9 cellular contexts compared by ENCODE assay signal in the genomic region with DNA sequence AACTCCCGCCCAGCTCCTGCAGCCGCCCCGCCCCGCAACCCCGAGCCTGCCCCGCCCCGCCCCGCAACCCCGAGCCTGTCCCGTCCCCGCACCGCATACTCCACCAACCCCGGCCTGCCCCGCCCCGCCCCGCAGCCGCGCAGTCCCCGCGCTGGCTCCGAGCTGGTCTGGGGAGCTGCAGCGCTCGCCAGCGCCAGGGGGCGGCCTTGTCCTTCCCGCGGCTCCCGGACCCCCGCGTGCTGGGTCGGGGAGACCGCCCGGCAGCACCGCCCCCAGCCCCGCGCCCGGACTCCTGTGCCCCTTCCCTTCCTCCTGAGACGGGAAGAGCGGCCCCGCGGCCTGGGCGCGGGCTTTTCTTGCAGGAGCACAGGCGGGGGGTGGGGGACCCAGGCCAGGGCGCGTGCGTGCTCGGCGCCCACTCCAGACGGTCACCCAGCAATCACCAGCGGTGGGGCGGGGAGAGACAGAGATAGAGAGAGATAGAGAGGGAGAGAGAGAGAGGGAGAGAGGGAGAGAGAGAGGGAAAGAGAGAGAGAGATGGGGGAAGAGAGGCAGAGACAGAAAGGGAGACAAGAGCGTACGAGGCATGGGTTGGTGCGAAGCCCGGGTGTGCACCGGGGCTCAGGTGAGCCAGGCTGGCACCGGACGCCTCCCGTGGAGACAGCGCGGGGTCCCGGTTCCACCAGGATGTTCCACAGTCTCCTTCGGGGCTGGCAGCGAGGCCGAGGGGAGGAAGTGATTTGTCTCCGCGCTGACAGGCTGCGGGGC. TPM values are rescaled to one million over a fixed set of nuclear protein-coding genes. Genes with fewer than 3 reads are reported as not detected.
DNase-seq lines count a peak whose midpoint lies in the region; ATAC-seq, FAIRE-seq and TF ChIP-seq lines count a peak whose summit lies in the region.
"Had no signal": no experiment of that assay in that cellular context is flagged by ENCODE, and none has a peak within 500 bp of the region (broad histone marks: within the 10 kb centered on the region; RNA-seq: fewer than 3 reads in every experiment).

No MANE protein-coding gene starts in this region.

- H3K36me3 ChIP-seq in stomach smooth muscle (ENCODE audit: control insufficient read depth in 2 of 2, insufficient read depth in 2 of 2, low read length in 2 of 2), result no peaks in the 10 kb centered on the region
- H3K36me3 ChIP-seq: neutrophil had no signal

- peak; percentile 54; the same call in 1 of the 2 replicates for TF ChIP-seq RAD21 in Ishikawa (IDR thresholded peaks at IDR 0.05; ENCODE audit: low read depth)

- no peaks in the 10 kb centered on the region for H3K9me3 ChIP-seq in stomach smooth muscle (ENCODE audit: control insufficient read depth in 2 of 2, low read length in 2 of 2)
- H3K9me3 ChIP-seq: neutrophil had no signal

- peaks cover 0 to 12% of the 10 kb centered on the region in 2 donors for H3K4me1 Mint-ChIP-seq in immature natural killer cell

- peak; percentile 44 for TF ChIP-seq CTCF in D721Med (IDR thresholded peaks at IDR 0.05; ENCODE audit: insufficient read depth, missing control alignments)

- H3K4me3 Mint-ChIP-seq in immature natural killer cell, result peak overlapping the region in 3 of 5 donors; percentile 35 to 61 (median 49)

- peaks cover 7 to 18% (median 11%) of the 10 kb centered on the region in 3 donors for H3K27me3 Mint-ChIP-seq in immature natural killer cell (ENCODE audit: low read depth in 3 of 3)

- H3K9me3 Mint-ChIP-seq in immature natural killer cell, result no peaks in the 10 kb centered on the region

- peak overlapping the region; percentile 55 to 60 for H3K4me3 ChIP-seq in stomach smooth muscle (ENCODE audit: low read length in 2 of 2)

- H3K4me1 ChIP-seq in stomach smooth muscle (ENCODE audit: control insufficient read depth, insufficient read depth, low read length), result peaks cover 17% of the 10 kb centered on the region

- TF ChIP-seq EP300 in Ishikawa (IDR thresholded peaks at IDR 0.05; ENCODE audit: borderline replicate concordance), result no peak

- no peak overlapping the region for H3K27ac ChIP-seq in stomach smooth muscle (ENCODE audit: low read length)
- H3K27ac ChIP-seq: neutrophil had no signal

- H3K9ac ChIP-seq in stomach smooth muscle (ENCODE audit: low read length in 2 of 2), result no peak overlapping the region

- H3K27ac Mint-ChIP-seq in immature natural killer cell, result no peak overlapping the region

- FAIRE-seq in D721Med (lab: Jason Lieb, UNC), result no peak

- H3K36me3 Mint-ChIP-seq in immature natural killer cell, result no peaks in the 10 kb centered on the region

- peaks cover 39 to 73% of the 10 kb centered on the region in 2 donors for H3K27me3 ChIP-seq in stomach smooth muscle (ENCODE audit: control insufficient read depth in 1 of 2, insufficient read depth in 2 of 2, low read length in 2 of 2)

- no peak for ATAC-seq in GM21825 (IDR thresholded peaks at IDR 0.05; ENCODE audit: unreplicated experiment)
- ATAC-seq in HG02884 (IDR thresholded peaks at IDR 0.05; ENCODE audit: unreplicated experiment), result no peak

- peak; percentile 89 for DNase-seq in D721Med (ENCODE audit: insufficient read length, low spot score)
- DNase-seq in astrocyte of the hippocampus (ENCODE audit: low read depth, low spot score), result peak; percentile 68
- peak; percentile 20 to 25 (median 22) for DNase-seq in immature natural killer cell
- no peak for DNase-seq in middle frontal gyrus (ENCODE audit: extremely low spot score, low spot score)

TF ChIP-seq in Ishikawa, 13 proteins besides CTCF, POLR2A, EP300 and RAD21:
- TF ChIP-seq TEAD4 (IDR thresholded peaks at IDR 0.05) (no peak), ZBTB7A (IDR thresholded peaks at IDR 0.05; ENCODE audit: low read depth) (peak; percentile 48; the same call in 1 of the 2 replicates)

RNA-seq across cellular contexts. Expression of a gene that starts 14.7 kb away (rescaled TPM):
- polyA plus RNA-seq in immature natural killer cell, result 10 to 100 TPM; 44.3 to 78.6 (median 44.6) TPM

RNA-seq across cellular contexts. Expression of a gene that starts 38.3 kb away (rescaled TPM):
- 1 to 10 TPM; 2.1 to 6.2 (median 2.8) TPM for polyA plus RNA-seq in immature natural killer cell
